10 cellular contexts compared by ENCODE assay signal in the genomic region with DNA sequence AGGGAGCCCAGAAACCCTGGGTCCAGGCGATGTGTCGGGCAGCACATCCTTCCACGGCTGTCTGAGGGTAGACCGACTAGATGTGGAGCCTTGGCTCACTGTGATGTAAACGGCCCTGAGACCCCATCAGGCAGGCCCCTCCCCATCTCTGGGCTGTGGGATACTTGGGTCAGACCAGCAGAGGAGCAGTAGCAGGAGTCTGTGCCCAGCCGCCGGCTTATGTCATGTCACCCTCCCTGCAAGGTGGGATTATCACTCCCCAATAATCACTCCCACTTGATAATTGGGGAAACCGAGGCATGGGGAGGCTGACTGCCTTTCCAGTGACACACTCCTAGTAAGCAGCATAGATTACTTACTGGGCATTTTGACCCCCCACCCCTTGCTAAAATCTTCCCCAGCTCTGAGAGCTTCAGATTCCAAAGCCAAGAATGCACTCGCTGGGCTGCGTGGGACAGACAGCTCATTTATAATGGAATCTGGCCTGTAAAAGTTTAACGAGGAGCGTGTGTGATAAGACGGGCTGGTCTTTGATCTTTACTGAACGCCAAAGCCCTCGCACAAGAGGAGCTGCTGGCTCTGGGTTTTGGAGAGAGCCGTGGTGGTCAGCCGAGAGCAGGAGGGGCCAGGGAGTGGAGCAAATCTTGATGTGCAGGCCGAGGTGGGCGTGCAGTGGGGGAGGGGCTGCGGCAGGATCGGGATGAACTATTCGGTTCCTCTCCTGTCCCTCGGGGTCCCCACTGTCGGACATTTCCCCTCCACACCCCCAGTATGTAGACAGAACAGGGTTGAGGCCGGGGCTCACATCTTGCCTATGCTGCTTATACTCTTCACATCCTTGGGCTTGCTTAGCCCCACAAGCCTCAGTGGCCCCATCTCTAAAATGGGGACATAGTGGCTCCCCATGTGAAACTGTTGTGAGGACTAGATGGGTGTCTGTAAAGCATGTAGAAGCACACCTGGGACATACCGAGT.
DNase-seq lines count a peak whose midpoint lies in the region; ATAC-seq and TF ChIP-seq lines count a peak whose summit lies in the region.
"Had no signal": no experiment of that assay in that cellular context is flagged by ENCODE, and none has a peak within 500 bp of the region (broad histone marks: within the 10 kb centered on the region; RNA-seq: fewer than 3 reads in every experiment).

No MANE protein-coding gene starts in this region.

- H3K36me3 ChIP-seq in lower lobe of right lung: no peaks in the 10 kb centered on the region

- H3K4me1 ChIP-seq in lower lobe of right lung: peaks cover 46% of the 10 kb centered on the region

- H3K4me3 Mint-ChIP-seq in HFFc6: peak overlapping the region; percentile 80
- H3K4me3 Mint-ChIP-seq in type B pancreatic cell: peak overlapping the region; percentile 59
- H3K4me3 Mint-ChIP-seq: activated naive CD8-positive, alpha-beta T cell treated with anti-CD3 and anti-CD28 coated beads for 36 hours had no signal

- no peaks in the 10 kb centered on the region for H3K9me3 Mint-ChIP-seq in HFFc6
- H3K9me3 Mint-ChIP-seq in type B pancreatic cell: no peaks in the 10 kb centered on the region
- H3K9me3 Mint-ChIP-seq: activated naive CD8-positive, alpha-beta T cell treated with anti-CD3 and anti-CD28 coated beads for 36 hours had no signal

- peaks cover 9% of the 10 kb centered on the region for H3K9me3 ChIP-seq in lower lobe of right lung

- ATAC-seq in lower lobe of right lung (peak in 1 of 2 donors; percentile 26), HG03097 (IDR thresholded peaks at IDR 0.05; ENCODE audit: low FRiP score, unreplicated experiment) (no peak)
- ATAC-seq: GM12878 had no signal

- intact Hi-C loops in lower lobe of right lung (cut with DNase I): no loop called here

- H3K4me1 Mint-ChIP-seq in HFFc6 (ENCODE audit: low read depth) (no peaks in the 10 kb centered on the region; the same call in 1 of the 2 replicates), type B pancreatic cell (ENCODE audit: unreplicated experiment) (peaks cover 65% of the 10 kb centered on the region)

- H3K27me3 ChIP-seq in lower lobe of right lung (ENCODE audit: low read depth): peaks cover 4% of the 10 kb centered on the region

- TF ChIP-seq CTCF in HFFc6 (IDR thresholded peaks at IDR 0.05) (no peak), astrocyte of the spinal cord (IDR thresholded peaks at IDR 0.05; ENCODE audit: low read depth, low read length) (no peak), lower lobe of right lung (IDR thresholded peaks at IDR 0.05) (no peak), type B pancreatic cell (conservative IDR thresholded peaks at IDR 0.05) (no peak)

- in situ Hi-C loops in astrocyte of the spinal cord (cut with HindIII; ENCODE audit: low sequenced_read_pairs): no loop called here

- H3K4me3 ChIP-seq in astrocyte of the spinal cord (ENCODE audit: low read depth, low read length) (no peak overlapping the region), lower lobe of right lung (no peak overlapping the region)
- H3K4me3 ChIP-seq: GM12878 had no signal

- peak; percentile 91 for DNase-seq in HFFc6
- peak; percentile 58 for DNase-seq in astrocyte of the spinal cord (ENCODE audit: low read depth, low spot score)
- no peak for DNase-seq in lower lobe of right lung
- DNase-seq in type B pancreatic cell (ENCODE audit: extremely low spot score, unreplicated experiment): no peak
- no peak for DNase-seq in activated naive CD4-positive, alpha-beta T cell treated with Interleukin-2 at 50 U/mL for 16 hours
- DNase-seq in NCI-H146 treated with DMSO at 0.1 percent for 48 hours (lab: John Stamatoyannopoulos, UW; ENCODE audit: unreplicated experiment): no peak
- DNase-seq: activated naive CD8-positive, alpha-beta T cell treated with anti-CD3 and anti-CD28 coated beads for 36 hours; NCI-H526 treated with DMSO at 0.1 percent for 48 hours had no signal

- H3K27ac Mint-ChIP-seq in HFFc6 (peak overlapping the region; percentile 94), type B pancreatic cell (peak overlapping the region; percentile 56)
- H3K27ac Mint-ChIP-seq: activated naive CD8-positive, alpha-beta T cell treated with anti-CD3 and anti-CD28 coated beads for 36 hours had no signal

- peak overlapping the region; percentile 31 for H3K27ac ChIP-seq in lower lobe of right lung

- H3K36me3 Mint-ChIP-seq in HFFc6 (ENCODE audit: low read depth) (peaks cover 25% of the 10 kb centered on the region), type B pancreatic cell (peaks cover 14% of the 10 kb centered on the region)
- H3K36me3 Mint-ChIP-seq: activated naive CD8-positive, alpha-beta T cell treated with anti-CD3 and anti-CD28 coated beads for 36 hours had no signal

- H3K27me3 Mint-ChIP-seq in HFFc6 (ENCODE audit: insufficient read depth) (peaks cover 9% of the 10 kb centered on the region), type B pancreatic cell (peaks cover 13% of the 10 kb centered on the region)

Comparison
In these comparisons a context has a peak if more than half of its experiments do, and no peak if none do; other contexts are left out.
1. DNase-seq: peak in HFFc6 (single experiment) and astrocyte of the spinal cord (single experiment); none in lower lobe of right lung (single experiment), type B pancreatic cell (single experiment), activated naive CD4-positive, alpha-beta T cell treated with Interleukin-2 at 50 U/mL for 16 hours (single experiment) and NCI-H146 treated with DMSO at 0.1 percent for 48 hours (single experiment).